ENCODE assay signal across 30 cellular contexts in the genomic region with DNA sequence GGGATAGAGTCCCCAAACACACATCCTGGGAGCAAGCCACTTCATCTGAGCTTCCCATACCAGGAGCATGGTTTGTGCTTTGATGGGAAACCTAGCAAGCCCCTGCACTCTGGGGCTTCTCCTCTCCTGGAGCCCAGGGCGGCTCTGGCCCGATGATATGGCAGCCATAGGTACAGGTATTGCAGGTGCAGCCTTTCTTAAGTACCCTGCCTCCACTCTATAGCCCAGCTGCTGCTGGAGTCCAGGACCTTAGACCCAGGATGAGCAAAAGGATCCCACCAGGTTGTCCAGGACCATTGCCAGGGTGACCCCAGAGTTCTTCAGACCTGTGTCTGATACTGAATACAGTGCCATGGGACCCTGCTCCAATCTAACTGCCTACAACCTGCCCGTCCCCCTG. TPM values are rescaled to one million over a fixed set of nuclear protein-coding genes. Genes with fewer than 3 reads are reported as not detected.
DNase-seq lines count a peak whose midpoint lies in the region; ATAC-seq, FAIRE-seq and TF ChIP-seq lines count a peak whose summit lies in the region.
"Had no signal": no experiment of that assay in that cellular context is flagged by ENCODE, and none has a peak within 500 bp of the region (broad histone marks: within the 10 kb centered on the region; RNA-seq: fewer than 3 reads in every experiment).

No MANE protein-coding gene starts in this region.

- in situ Hi-C loops in K562 (cut with MboI), result no loop called here
- in situ Hi-C loops in transverse colon (cut with MboI; ENCODE audit: low pct_ligation_motif_present in 1 of 4, low pct_unique_long_range_greater_than_20kb in 1 of 4, low sequenced_read_pairs in 3 of 4), result loop anchor here in 2 of 4 donors (10.0 to 25.0 kb wide), 2 partner anchors 331 to 598 kb away; no protein-coding TSS in a partner anchor

- TF ChIP-seq EP300 in K562 (IDR thresholded peaks at IDR 0.05; ENCODE audit: low read length) (no peak), transverse colon (IDR thresholded peaks at IDR 0.05; ENCODE audit: low read depth) (no peak)

- DNase-seq in CD8-positive, alpha-beta memory T cell, result no peak
- no peak for DNase-seq in K562 (ENCODE audit: extremely low read depth in 1 of 4, low spot score in 3 of 4)
- peak; percentile 10 for DNase-seq in epidermal melanocyte (ENCODE audit: insufficient read length, low spot score)
- DNase-seq in osteocyte (ENCODE audit: extremely low spot score, unreplicated experiment), result peak; percentile 63
- DNase-seq in GM19240 (ENCODE audit: insufficient read length, low spot score), result no peak
- DNase-seq in amygdala (lab: John Stamatoyannopoulos, UW), result no peak
- no peak for DNase-seq in transverse colon
- DNase-seq: DMS 273 treated with DMSO at 0.1 percent for 48 hours; DMS79 treated with DMSO at 0.1 percent for 48 hours; GF-D8; H9; KBM-7; MV-4-11; NCI-H1105; NCI-H1436 treated with DMSO at 0.1 percent for 48 hours; NCI-H187 treated with DMSO at 0.1 percent for 48 hours; NCI-H524; NCI-H774; NK-92 treated with Interleukin-12 subunit alpha and Interleukin-12 subunit beta, amount 100 ng/mL, for 24 hours; Right ventricle myocardium superior; RPMI8226 had no signal

- H3K9me3 ChIP-seq in CD8-positive, alpha-beta memory T cell (ENCODE audit: low read length), result no peaks in the 10 kb centered on the region
- no peaks in the 10 kb centered on the region for H3K9me3 ChIP-seq in K562 (replicated peaks; ENCODE audit: control insufficient read depth, insufficient read depth, low read depth, low read length)
- no peaks in the 10 kb centered on the region for H3K9me3 ChIP-seq in transverse colon
- H3K9me3 ChIP-seq: A549, SJSA1 had no signal

- 44% methylated on average over 3 of the region's 3 CpGs for WGBS in K562 (ENCODE audit: insufficient coverage, low coverage, missing lambda C conversion rate)
- WGBS in transverse colon (ENCODE audit: low coverage in 1 of 2), 2 donors, result 82% methylated on average over 3 of the region's 3 CpGs; no CpG with 5 or more reads in 1 of the 2 donors

- intact Hi-C loops in K562 (cut with micrococcal nuclease) (loop anchor here (2.0 kb wide), 1 partner anchor 13 kb away; no protein-coding TSS in a partner anchor), transverse colon (cut with DNase I; ENCODE audit: low total_unique reads) (no loop called here)

- TF ChIP-seq CTCF in K562 (IDR thresholded peaks at IDR 0.05 in 2 of 3, conservative IDR thresholded peaks at IDR 0.05 in 1 of 3; ENCODE audit: insufficient read depth in 2 of 3, low read depth in 1 of 3, low read length in 3 of 3), result no peak
- no peak for TF ChIP-seq CTCF in osteocyte (IDR thresholded peaks at IDR 0.05)
- TF ChIP-seq CTCF in transverse colon (IDR thresholded peaks at IDR 0.05), result no peak

- no peaks in the 10 kb centered on the region for H3K9me3 Mint-ChIP-seq in CD8-positive, alpha-beta memory T cell
- H3K9me3 Mint-ChIP-seq in osteocyte (ENCODE audit: unreplicated experiment), result no peaks in the 10 kb centered on the region
- H3K9me3 Mint-ChIP-seq: CD8-positive, alpha-beta T cell; H9 had no signal

- H3K27me3 ChIP-seq in CD8-positive, alpha-beta memory T cell (ENCODE audit: insufficient read depth, low read length, poor library complexity, severe bottlenecking), result no peaks in the 10 kb centered on the region
- H3K27me3 ChIP-seq in K562 (ENCODE audit: control insufficient read depth in 2 of 2, insufficient read depth in 2 of 2, low read length in 2 of 2) (no peaks in the 10 kb centered on the region), transverse colon (no peaks in the 10 kb centered on the region)
- H3K27me3 ChIP-seq: SJSA1 had no signal

- no peak for TF ChIP-seq RAD21 in K562 (CRISPR knock-in tag; conservative IDR thresholded peaks at IDR 0.05 in 1 of 2, IDR thresholded peaks at IDR 0.05 in 1 of 2)

- peaks cover 0 to 7% (median 3%) of the 10 kb centered on the region in 3 donors for H3K4me1 Mint-ChIP-seq in CD8-positive, alpha-beta memory T cell
- peaks cover 3% of the 10 kb centered on the region for H3K4me1 Mint-ChIP-seq in osteocyte (ENCODE audit: unreplicated experiment)

- H2AFZ ChIP-seq in K562 (ENCODE audit: low read depth, low read length), result no peak overlapping the region

- H3K27ac ChIP-seq in CD8-positive, alpha-beta memory T cell (ENCODE audit: low read depth, low read length), result peak overlapping the region; percentile 16
- peak overlapping the region; percentile 69 for H3K27ac ChIP-seq in K562 (ENCODE audit: extremely low read depth, low read depth, low read length)
- no peak overlapping the region for H3K27ac ChIP-seq in transverse colon
- H3K27ac ChIP-seq: A549, C4-2B, SJSA1 had no signal

- no peak overlapping the region for H3K27ac Mint-ChIP-seq in CD8-positive, alpha-beta memory T cell
- no peak overlapping the region for H3K27ac Mint-ChIP-seq in osteocyte (ENCODE audit: unreplicated experiment)
- H3K27ac Mint-ChIP-seq: CD8-positive, alpha-beta T cell had no signal

- H3K9ac ChIP-seq in K562 (ENCODE audit: insufficient read depth in 1 of 2, low read depth in 2 of 2, low read length in 2 of 2), result peak overlapping the region; percentile 45 to 71; a peak in 3 of 4 replicates

- no peaks in the 10 kb centered on the region for H4K20me1 ChIP-seq in K562 (replicated peaks; ENCODE audit: control insufficient read depth, insufficient read depth, low read length)

- no peak for ATAC-seq in K562
- ATAC-seq: A549; CD8-positive, alpha-beta T cell had no signal

- BruUV-seq in K562 (replicated peaks; lab: Mats Ljungman, UMichigan), result TSS peak; percentile 62

- TF ChIP-seq POLR2A in K562 (conservative IDR thresholded peaks at IDR 0.05) (no peak), transverse colon (IDR thresholded peaks at IDR 0.05) (no peak)

- H3K4me3 Mint-ChIP-seq in CD8-positive, alpha-beta memory T cell, result no peak overlapping the region
- no peak overlapping the region for H3K4me3 Mint-ChIP-seq in osteocyte (ENCODE audit: unreplicated experiment)
- H3K4me3 Mint-ChIP-seq: CD8-positive, alpha-beta T cell; H9 had no signal

- no peaks in the 10 kb centered on the region for H3K36me3 Mint-ChIP-seq in CD8-positive, alpha-beta memory T cell
- no peaks in the 10 kb centered on the region for H3K36me3 Mint-ChIP-seq in osteocyte (ENCODE audit: unreplicated experiment)
- H3K36me3 Mint-ChIP-seq: CD8-positive, alpha-beta T cell had no signal

- H3K9me1 ChIP-seq in K562 (ENCODE audit: control insufficient read depth, insufficient read depth, low read length), result peaks cover 6% of the 10 kb centered on the region

- peaks cover 16 to 17% of the 10 kb centered on the region in 2 donors for H3K27me3 Mint-ChIP-seq in CD8-positive, alpha-beta memory T cell
- no peaks in the 10 kb centered on the region for H3K27me3 Mint-ChIP-seq in osteocyte (ENCODE audit: unreplicated experiment)

- peak overlapping the region; percentile 73 for H3K4me2 ChIP-seq in K562 (ENCODE audit: insufficient read depth, low read length)
- H3K4me2 ChIP-seq: A549 had no signal

- FAIRE-seq in K562 (lab: Jason Lieb, UNC), result no peak
- FAIRE-seq: A549, GM12891, GM19239, HTR-8/SVneo had no signal

- H3K36me3 ChIP-seq in CD8-positive, alpha-beta memory T cell (ENCODE audit: insufficient read depth, low read length), result no peaks in the 10 kb centered on the region
- H3K36me3 ChIP-seq in K562 (ENCODE audit: control insufficient read depth, insufficient read depth, low read length) (no peaks in the 10 kb centered on the region; the same call in 2 of the 3 replicates), transverse colon (no peaks in the 10 kb centered on the region)
- H3K36me3 ChIP-seq: SJSA1 had no signal

- no peak overlapping the region for H3K4me3 ChIP-seq in CD8-positive, alpha-beta memory T cell (ENCODE audit: low read length)
- H3K4me3 ChIP-seq in K562 (0 out of 2 replicates have a peak overlapping the region, but pooled peaks have one; percentile 2), transverse colon (no peak overlapping the region)
- H3K4me3 ChIP-seq: A549, SJSA1 had no signal

- no peaks in the 10 kb centered on the region for H3K4me1 ChIP-seq in CD8-positive, alpha-beta memory T cell (ENCODE audit: insufficient read depth, low read length)
- H3K4me1 ChIP-seq in K562 (replicated peaks in 1 of 2; ENCODE audit: control insufficient read depth in 2 of 2, insufficient read depth in 2 of 2, low read length in 2 of 2) (peaks cover 83 to 95% of the 10 kb centered on the region in 2 experiments), transverse colon (peaks cover 18 to 40% (median 24%) of the 10 kb centered on the region in 4 donors)

- CTCF ChIA-PET in CD8-positive, alpha-beta memory T cell (lab: Charles Lee), result no interaction called here
- CTCF ChIA-PET in K562 (lab: Yijun Ruan, JAX; ENCODE audit: low intra/inter-chr PET ratio), result no interaction called here

- peaks cover 12% of the 10 kb centered on the region; the same call in 2 of the 3 replicates for H3K79me2 ChIP-seq in K562 (ENCODE audit: control insufficient read depth, insufficient read depth, low read length)

- POLR2A ChIA-PET in CD8-positive, alpha-beta memory T cell (lab: Charles Lee), result no interaction called here
- POLR2A ChIA-PET in K562 (lab: Yijun Ruan, JAX), result interaction anchor here (2.1 kb wide), 1 partner anchor 12 kb away, joined by 9 read pairs; no protein-coding TSS in a partner anchor

RNA-seq across cellular contexts. Expression of a gene that starts 4.2 kb away (rescaled TPM):
- total RNA-seq in CD8-positive, alpha-beta memory T cell, result under 1 TPM in 1 of 2 experiments, not detected in 1; 0.04 TPM
- polyA plus RNA-seq in CD8-positive, alpha-beta memory T cell, result not detected
- total RNA-seq in K562 (2011; cell fraction: chromatin; rRNA removed; ENCODE audit: low replicate concordance), result 1.0 and 2.1 TPM in 2 replicates
- total RNA-seq in K562 (2011; cell fraction: nucleolus; rRNA removed), result 0.92 and 1.2 TPM in 2 replicates
- 1.6 and 1.9 TPM in 2 replicates for total RNA-seq in K562 (2011; cell fraction: nucleoplasm; rRNA removed)
- total RNA-seq in K562 (2014; rRNA removed) (0.36 and 0.37 TPM in 2 replicates), K562 (2014; rRNA removed; fragmentation: Illumina TruSeq; extraction: Trizol) (0.47 and 0.64 TPM in 2 replicates), K562 (2015; rRNA removed; fragmentation: Illumina TruSeq; extraction: Trizol) (0.33 and 0.53 TPM in 2 replicates), K562 (2021) (1.4 and 1.6 TPM in 2 replicates), osteocyte (2.7 and 3.2 TPM in 2 replicates), transverse colon (10 to 100 TPM; 13.1 to 20.3 (median 16.7) TPM)
- polyA plus RNA-seq in K562 (2011; rRNA removed) (0.81 and 1.4 TPM in 2 replicates), K562 (2014; fragmentation: Illumina TruSeq; extraction: Trizol) (1.2 and 1.3 TPM in 2 replicates), K562 (2014; fragmentation: Nextera tagmentation; extraction: Ambion mirVana) (under 1 TPM; 0.10 to 0.20 TPM), K562 (2014; rRNA removed) (0.56 and 0.88 TPM in 2 replicates)
- 0.97 and 1.4 TPM in 2 replicates for polyA plus RNA-seq in K562 (2011; cell fraction: cytosol; rRNA removed)
- polyA plus RNA-seq in K562 (2011; cell fraction: nucleus; rRNA removed), result 1.9 and 2.6 TPM in 2 replicates
- 1.2 and 1.6 TPM in 2 replicates for polyA plus RNA-seq in K562 (2012)
- polyA minus RNA-seq in K562 (2011; rRNA and poly(A)+ RNA removed), result 0.70 and 1.4 TPM in 2 replicates
- polyA minus RNA-seq in K562 (2011; cell fraction: cytosol; rRNA and poly(A)+ RNA removed), result 0.57 and 2.2 TPM in 2 replicates
- 0.67 and 1.4 TPM in 2 replicates for polyA minus RNA-seq in K562 (2011; cell fraction: nucleus; rRNA and poly(A)+ RNA removed)
- total RNA-seq: CD8-positive, alpha-beta T cell had no signal

RNA-seq across cellular contexts. Expression of a gene that starts 9.0 kb away (rescaled TPM):
- total RNA-seq in CD8-positive, alpha-beta memory T cell, result not detected
- polyA plus RNA-seq in CD8-positive, alpha-beta memory T cell, result not detected
- total RNA-seq in K562 (2011; cell fraction: chromatin; rRNA removed; ENCODE audit: low replicate concordance), result not detected in 2 replicates
- total RNA-seq in K562 (2011; cell fraction: nucleolus; rRNA removed), result not detected in 2 replicates
- total RNA-seq in K562 (2011; cell fraction: nucleoplasm; rRNA removed), result not detected in 2 replicates
- total RNA-seq in K562 (2014; rRNA removed) (not detected in 2 replicates), K562 (2014; rRNA removed; fragmentation: Illumina TruSeq; extraction: Trizol) (not detected in 2 replicates), K562 (2015; rRNA removed; fragmentation: Illumina TruSeq; extraction: Trizol) (not detected in 2 replicates), K562 (2021) (not detected in 2 replicates), osteocyte (not detected in 2 replicates), transverse colon (not detected)
- polyA plus RNA-seq in K562 (2011; rRNA removed) (0.04 TPM in 2 replicates), K562 (2014; fragmentation: Illumina TruSeq; extraction: Trizol) (not detected in 2 replicates), K562 (2014; fragmentation: Nextera tagmentation; extraction: Ambion mirVana) (under 1 TPM in 1 of 2 experiments, not detected in 1; 0.11 TPM), K562 (2014; rRNA removed) (not detected in 2 replicates)
- polyA plus RNA-seq in K562 (2011; cell fraction: cytosol; rRNA removed), result 0.03 TPM in 1 of 2 replicates, not detected in the other
- polyA plus RNA-seq in K562 (2011; cell fraction: nucleus; rRNA removed), result 0.14 TPM in 1 of 2 replicates, not detected in the other
- polyA plus RNA-seq in K562 (2012), result 0.15 TPM in 1 of 2 replicates, not detected in the other
- polyA minus RNA-seq in K562 (2011; rRNA and poly(A)+ RNA removed), result not detected in 2 replicates
- not detected in 2 replicates for polyA minus RNA-seq in K562 (2011; cell fraction: cytosol; rRNA and poly(A)+ RNA removed)
- polyA minus RNA-seq in K562 (2011; cell fraction: nucleus; rRNA and poly(A)+ RNA removed), result not detected in 2 replicates
- total RNA-seq: CD8-positive, alpha-beta T cell; H9; LHCN-M2; MCF 10A; Right ventricle myocardium superior; SJSA1 had no signal
- polyA plus RNA-seq: A549 had no signal

RNA-seq across cellular contexts. Expression of a gene that starts 26.2 kb away (rescaled TPM):
- not detected for total RNA-seq in CD8-positive, alpha-beta memory T cell
- 0.10 TPM for polyA plus RNA-seq in CD8-positive, alpha-beta memory T cell
- total RNA-seq in K562 (2011; cell fraction: chromatin; rRNA removed; ENCODE audit: low replicate concordance), result 4.8 and 6.8 TPM in 2 replicates
- 2.2 and 2.8 TPM in 2 replicates for total RNA-seq in K562 (2011; cell fraction: nucleolus; rRNA removed)
- 4.0 and 5.0 TPM in 2 replicates for total RNA-seq in K562 (2011; cell fraction: nucleoplasm; rRNA removed)
- total RNA-seq in K562 (2014; rRNA removed) (5.2 and 5.6 TPM in 2 replicates), K562 (2014; rRNA removed; fragmentation: Illumina TruSeq; extraction: Trizol) (9.7 and 10.8 TPM in 2 replicates), K562 (2015; rRNA removed; fragmentation: Illumina TruSeq; extraction: Trizol) (7.9 and 8.3 TPM in 2 replicates), K562 (2021) (5.4 and 6.3 TPM in 2 replicates), osteocyte (not detected in 2 replicates), transverse colon (1 to 10 TPM in 1 of 4 donors, under 1 TPM in 3; 0.37 to 1.4 (median 0.81) TPM)
- polyA plus RNA-seq in K562 (2011; rRNA removed) (4.8 and 5.7 TPM in 2 replicates), K562 (2014; fragmentation: Illumina TruSeq; extraction: Trizol) (13.4 and 14.1 TPM in 2 replicates), K562 (2014; fragmentation: Nextera tagmentation; extraction: Ambion mirVana) (10 to 100 TPM; 17.1 to 19.6 TPM), K562 (2014; rRNA removed) (7.2 and 12.3 TPM in 2 replicates)
- polyA plus RNA-seq in K562 (2011; cell fraction: cytosol; rRNA removed), result 3.3 and 5.0 TPM in 2 replicates
- 4.2 and 4.5 TPM in 2 replicates for polyA plus RNA-seq in K562 (2011; cell fraction: nucleus; rRNA removed)
- 3.6 and 9.5 TPM in 2 replicates for polyA plus RNA-seq in K562 (2012)
- 3.4 and 4.4 TPM in 2 replicates for polyA minus RNA-seq in K562 (2011; rRNA and poly(A)+ RNA removed)
- polyA minus RNA-seq in K562 (2011; cell fraction: cytosol; rRNA and poly(A)+ RNA removed), result 1.0 and 1.7 TPM in 2 replicates
- 1.3 and 2.6 TPM in 2 replicates for polyA minus RNA-seq in K562 (2011; cell fraction: nucleus; rRNA and poly(A)+ RNA removed)
- total RNA-seq: CD8-positive, alpha-beta T cell; H9; MCF 10A; SJSA1 had no signal

Comparison
In these comparisons a context has a peak if more than half of its experiments do, and no peak if none do; other contexts are left out.
1. DNase-seq: peak in epidermal melanocyte (single experiment) and osteocyte (single experiment); none in CD8-positive, alpha-beta memory T cell (0 of 5), K562 (0 of 4), GM19240 (single experiment), amygdala (0 of 56) and transverse colon (single experiment).
2. H3K27ac ChIP-seq: peak in CD8-positive, alpha-beta memory T cell (single experiment) and K562 (single experiment); none in transverse colon (0 of 4).